11 cellular contexts compared by ENCODE assay signal in the genomic region with DNA sequence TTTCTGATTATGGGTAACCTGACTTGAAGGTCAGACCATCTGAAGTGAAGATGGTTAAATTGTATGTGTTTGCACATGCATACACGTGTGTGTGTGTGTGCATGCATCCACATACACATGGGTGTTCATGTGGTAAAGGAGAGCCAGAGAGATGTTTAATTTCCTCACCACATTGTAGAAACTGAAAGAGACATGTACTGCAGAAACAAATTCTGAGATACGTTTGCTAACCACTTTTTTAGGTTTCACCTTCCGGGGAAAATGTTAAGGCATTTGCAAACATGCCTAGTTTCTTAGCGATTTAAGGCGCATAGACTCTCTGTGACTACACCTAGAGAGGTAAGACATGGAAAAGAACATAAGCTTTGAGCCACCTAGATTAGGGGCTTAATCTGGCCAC.
DNase-seq lines count a peak whose midpoint lies in the region; ATAC-seq, FAIRE-seq and TF ChIP-seq lines count a peak whose summit lies in the region.
"Had no signal": no experiment of that assay in that cellular context is flagged by ENCODE, and none has a peak within 500 bp of the region (broad histone marks: within the 10 kb centered on the region; RNA-seq: fewer than 3 reads in every experiment).

No MANE protein-coding gene starts in this region.

- H3K4me1 ChIP-seq in KMS-11 (ENCODE audit: low read depth, poor library complexity, severe bottlenecking): peaks cover 30% of the 10 kb centered on the region

- H2AFZ ChIP-seq in KMS-11 (ENCODE audit: low read depth): no peak overlapping the region

- no peak overlapping the region for H3K9ac ChIP-seq in KMS-11

- peaks cover 31% of the 10 kb centered on the region for H3K4me1 Mint-ChIP-seq in activated CD4-positive, alpha-beta T cell treated with anti-CD3 and anti-CD28 coated beads for 36 hours
- H3K4me1 Mint-ChIP-seq in nephron progenitor cell: peaks cover 48% of the 10 kb centered on the region

- H3K36me3 Mint-ChIP-seq in activated CD4-positive, alpha-beta T cell treated with anti-CD3 and anti-CD28 coated beads for 36 hours (ENCODE audit: low read depth): peaks cover 4% of the 10 kb centered on the region
- peaks cover 24% of the 10 kb centered on the region for H3K36me3 Mint-ChIP-seq in nephron progenitor cell (ENCODE audit: low read depth)

- H3K36me3 ChIP-seq in KMS-11 (ENCODE audit: insufficient read depth): no peaks in the 10 kb centered on the region
- H3K36me3 ChIP-seq: neutrophil had no signal

- peak; percentile 93 for ATAC-seq in activated CD4-positive, alpha-beta T cell treated with anti-CD3 and anti-CD28 coated beads for 36 hours
- ATAC-seq in GM21723 (IDR thresholded peaks at IDR 0.05; ENCODE audit: unreplicated experiment) (peak; percentile 72), GM21367 (IDR thresholded peaks at IDR 0.05; ENCODE audit: unreplicated experiment) (no peak), GM18909 (IDR thresholded peaks at IDR 0.05; ENCODE audit: poor library complexity, unreplicated experiment) (no peak)

- H3K9me3 Mint-ChIP-seq in activated CD4-positive, alpha-beta T cell treated with anti-CD3 and anti-CD28 coated beads for 36 hours (ENCODE audit: low read depth): no peaks in the 10 kb centered on the region
- H3K9me3 Mint-ChIP-seq in nephron progenitor cell: peaks cover 21% of the 10 kb centered on the region

- no peaks in the 10 kb centered on the region for H3K27me3 ChIP-seq in KMS-11 (ENCODE audit: insufficient read depth, low read depth)
- H3K27me3 ChIP-seq: neutrophil had no signal

- H3K27me3 Mint-ChIP-seq in activated CD4-positive, alpha-beta T cell treated with anti-CD3 and anti-CD28 coated beads for 36 hours: no peaks in the 10 kb centered on the region
- H3K27me3 Mint-ChIP-seq in nephron progenitor cell (ENCODE audit: low read depth, poor library complexity): no peaks in the 10 kb centered on the region

- no peak overlapping the region for H3K4me3 ChIP-seq in KMS-11 (IDR thresholded peaks at IDR 0.05; ENCODE audit: insufficient read depth, low read depth, low read length)

- DNase-seq in activated CD4-positive, alpha-beta T cell treated with anti-CD3 and anti-CD28 coated beads for 36 hours: peak; percentile 19
- DNase-seq in activated CD4-positive, alpha-beta T cell treated with anti-CD3 and anti-CD28 coated beads for 4 hours: no peak
- no peak for DNase-seq in nephron progenitor cell
- DNase-seq in urothelium cell line (ENCODE audit: low spot score): no peak
- DNase-seq: effector CD4-positive, alpha-beta T cell; NCI-H1417 had no signal

- FAIRE-seq in urothelium cell line (lab: Jason Lieb, UNC): no peak

- no peaks in the 10 kb centered on the region for H3K79me2 ChIP-seq in KMS-11 (ENCODE audit: insufficient read depth, low read depth)

- CTCF ChIA-PET in activated CD4-positive, alpha-beta T cell treated with anti-CD3 and anti-CD28 coated beads for 36 hours (lab: Charles Lee): interaction anchor here (0.8 kb wide), 1 partner anchor 681 kb away, joined by 3 read pairs; no protein-coding TSS in a partner anchor

- intact Hi-C loops in activated CD4-positive, alpha-beta T cell treated with anti-CD3 and anti-CD28 coated beads for 36 hours (cut with DNase I, micrococcal nuclease): loop anchor here in 1 of 2 experiments (1.0 kb wide), 2 partner anchors 29 to 50 kb away; no protein-coding TSS in a partner anchor

- H3K27ac ChIP-seq in KMS-11: peak overlapping the region; percentile 8; the same call in 1 of the 2 replicates
- H3K27ac ChIP-seq: neutrophil had no signal

- no peaks in the 10 kb centered on the region for H4K20me1 ChIP-seq in KMS-11 (ENCODE audit: insufficient read depth)

- H3K4me3 Mint-ChIP-seq in activated CD4-positive, alpha-beta T cell treated with anti-CD3 and anti-CD28 coated beads for 36 hours: no peak overlapping the region
- no peak overlapping the region for H3K4me3 Mint-ChIP-seq in nephron progenitor cell

- TF ChIP-seq CTCF in KMS-11 (conservative IDR thresholded peaks at IDR 0.05; ENCODE audit: low read depth, low read length): no peak
- TF ChIP-seq CTCF in nephron progenitor cell (IDR thresholded peaks at IDR 0.05): no peak

- peak overlapping the region; percentile 76 for H3K4me2 ChIP-seq in KMS-11

- peak overlapping the region; percentile 2 for H3K27ac Mint-ChIP-seq in activated CD4-positive, alpha-beta T cell treated with anti-CD3 and anti-CD28 coated beads for 36 hours
- H3K27ac Mint-ChIP-seq in nephron progenitor cell: peak overlapping the region; percentile 79

- POLR2A ChIA-PET in activated CD4-positive, alpha-beta T cell treated with anti-CD3 and anti-CD28 coated beads for 36 hours (lab: Charles Lee): no interaction called here

Comparison
In these comparisons a context has a peak if more than half of its experiments do, and no peak if none do; other contexts are left out.
1. ATAC-seq: peak in activated CD4-positive, alpha-beta T cell treated with anti-CD3 and anti-CD28 coated beads for 36 hours (single experiment) and GM21723 (single experiment); none in GM21367 (single experiment) and GM18909 (single experiment).